ENCODE assay signal across 8 cellular contexts in genomic region chr3:191328383-191328962, GRCh38. TPM values are rescaled to one million over a fixed set of nuclear protein-coding genes. Genes with fewer than 3 reads are reported as not detected.
DNase-seq lines count a peak whose midpoint lies in the region; ATAC-seq, FAIRE-seq and TF ChIP-seq lines count a peak whose summit lies in the region.

No MANE protein-coding gene starts in this region.

- peaks cover 28% of the 10 kb centered on the region for H3K27me3 Mint-ChIP-seq in activated naive CD4-positive, alpha-beta T cell treated with anti-CD3 and anti-CD28 coated beads, Interleukin-2, amount 10 ng/mL, durations not matched to agents 7 days and 5 days

- H3K4me1 Mint-ChIP-seq in activated naive CD4-positive, alpha-beta T cell treated with anti-CD3 and anti-CD28 coated beads, Interleukin-2, amount 10 ng/mL, durations not matched to agents 7 days and 5 days: peaks cover 11% of the 10 kb centered on the region

- H3K4me1 ChIP-seq in kidney (ENCODE audit: control insufficient read depth in 1 of 2, insufficient read depth in 1 of 2, low read depth in 1 of 2, low read length in 2 of 2) (peaks cover 7 to 15% of the 10 kb centered on the region in 2 donors), testis (peaks cover 20% of the 10 kb centered on the region)

- peak overlapping the region; percentile 12 for H3K27ac Mint-ChIP-seq in activated naive CD4-positive, alpha-beta T cell treated with anti-CD3 and anti-CD28 coated beads, Interleukin-2, amount 10 ng/mL, durations not matched to agents 7 days and 5 days

- ATAC-seq in GM21619 (IDR thresholded peaks at IDR 0.05; ENCODE audit: unreplicated experiment) (no peak), HG02642 (IDR thresholded peaks at IDR 0.05; ENCODE audit: poor library complexity, unreplicated experiment) (no peak)

- CTCF ChIA-PET in activated naive CD4-positive, alpha-beta T cell treated with anti-CD3 and anti-CD28 coated beads, Interleukin-2, amount 10 ng/mL, durations not matched to agents 7 days and 5 days (lab: Charles Lee): no interaction called here

- no peaks in the 10 kb centered on the region for H3K9me3 Mint-ChIP-seq in activated naive CD4-positive, alpha-beta T cell treated with anti-CD3 and anti-CD28 coated beads, Interleukin-2, amount 10 ng/mL, durations not matched to agents 7 days and 5 days

- intact Hi-C loops in kidney (cut with DNase I) (no loop called here), testis (cut with DNase I; ENCODE audit: low total_unique reads) (no loop called here)

- peak overlapping the region in 1 of 2 donors; percentile 73 for H3K9ac ChIP-seq in kidney (ENCODE audit: low read length in 2 of 2)

- no peak for TF ChIP-seq CTCF in kidney (IDR thresholded peaks at IDR 0.05; ENCODE audit: borderline replicate concordance, extremely low read depth, insufficient read depth)
- TF ChIP-seq CTCF in testis (IDR thresholded peaks at IDR 0.05): no peak

- H3K36me3 Mint-ChIP-seq in activated naive CD4-positive, alpha-beta T cell treated with anti-CD3 and anti-CD28 coated beads, Interleukin-2, amount 10 ng/mL, durations not matched to agents 7 days and 5 days: no peaks in the 10 kb centered on the region

- 24 to 30% methylated on average over 9 of the region's 9 CpGs for WGBS in testis, 2 donors

- H3K9me3 ChIP-seq in kidney (ENCODE audit: control insufficient read depth in 1 of 2, low read length in 2 of 2) (no peaks in the 10 kb centered on the region), testis (no peaks in the 10 kb centered on the region)

- DNase-seq in activated naive CD4-positive, alpha-beta T cell treated with anti-CD3 and anti-CD28 coated beads, Interleukin-2, amount 10 ng/mL, durations not matched to agents 7 days and 5 days: no peak
- no peak for DNase-seq in activated naive CD4-positive, alpha-beta T cell (lab: John Stamatoyannopoulos, UW)
- DNase-seq in kidney: no peak
- no peak for DNase-seq in testis
- DNase-seq in NCI-H2081 treated with DMSO at 0.1 percent for 48 hours (lab: John Stamatoyannopoulos, UW): no peak

- TF ChIP-seq POLR2A in testis (IDR thresholded peaks at IDR 0.05): no peak

- H3K27me3 ChIP-seq in testis: no peaks in the 10 kb centered on the region

- H3K36me3 ChIP-seq in kidney (ENCODE audit: control insufficient read depth in 1 of 2, insufficient read depth in 2 of 2, low read length in 2 of 2) (no peaks in the 10 kb centered on the region), testis (ENCODE audit: low read depth, missing control alignments) (no peaks in the 10 kb centered on the region)

- H3K4me3 Mint-ChIP-seq in activated naive CD4-positive, alpha-beta T cell treated with anti-CD3 and anti-CD28 coated beads, Interleukin-2, amount 10 ng/mL, durations not matched to agents 7 days and 5 days: peak overlapping the region; percentile 32

- H3K27ac ChIP-seq in angular gyrus (ENCODE audit: low read depth, low read length) (peak overlapping the region; percentile 79), kidney (ENCODE audit: low read depth in 2 of 2, low read length in 2 of 2) (peak overlapping the region; percentile 95 to 96), testis (peak overlapping the region; percentile 90 to 98)

- no peak for FAIRE-seq in kidney (lab: Jason Lieb, UNC)

- peak overlapping the region; percentile 67 to 92 for H3K4me3 ChIP-seq in kidney (ENCODE audit: low read length in 2 of 2)
- H3K4me3 ChIP-seq in testis: peak overlapping the region; percentile 89 to 95

RNA-seq across cellular contexts. Expression of gene CCDC50, which starts 0.7 kb away (rescaled TPM):
- 105 TPM for total RNA-seq in kidney
- polyA plus RNA-seq in kidney (ENCODE audit: insufficient read depth, low read depth, low replicate concordance): 34.7 TPM
- total RNA-seq in testis: 10 to 100 TPM; 65.0 to 69.9 TPM
- 68.2 TPM for polyA plus RNA-seq in testis (ENCODE audit: insufficient read depth, low read depth, low replicate concordance)

RNA-seq across cellular contexts. Expression of gene UTS2B, which starts 1.9 kb away (rescaled TPM):
- 0.41 TPM for total RNA-seq in kidney
- polyA plus RNA-seq in kidney (ENCODE audit: insufficient read depth, low read depth, low replicate concordance): not detected
- total RNA-seq in testis: 10 to 100 TPM in 1 of 2 donors, 1 to 10 TPM in 1; 5.9 to 13.1 TPM
- polyA plus RNA-seq in testis (ENCODE audit: insufficient read depth, low read depth, low replicate concordance): 12.3 TPM
